In genomic region chr14:65866422-65866821, GRCh38 we compare ENCODE assay signal across 20 cellular contexts.
DNase-seq lines count a peak whose midpoint lies in the region; FAIRE-seq and TF ChIP-seq lines count a peak whose summit lies in the region.
"Had no signal": no experiment of that assay in that cellular context is flagged by ENCODE, and none has a peak within 500 bp of the region (broad histone marks: within the 10 kb centered on the region; RNA-seq: fewer than 3 reads in every experiment).

No MANE protein-coding gene starts in this region.

- POLR2A ChIA-PET in BJ (lab: Charles Lee) = interaction anchor here (0.5 kb wide), 1 partner anchor 30 kb away, joined by 3 read pairs; no protein-coding TSS in a partner anchor

- FAIRE-seq in HTR-8/SVneo (lab: Jason Lieb, UNC) = peak; percentile 91
- FAIRE-seq: A204.1, GM12878 had no signal

- CTCF ChIA-PET in BJ (lab: Yijun Ruan, JAX) = interaction anchor here (1.0 to 1.4 kb wide), 2 partner anchors 33 to 455 kb away, joined by 3 to 4 read pairs; no protein-coding TSS in a partner anchor

- H3K27me3 ChIP-seq in BJ (ENCODE audit: control insufficient read depth, insufficient read depth, low read length) = no peaks in the 10 kb centered on the region
- H3K27me3 ChIP-seq: MG63 had no signal

- DNase-seq in AG08395 (ENCODE audit: low spot score) (peak; percentile 68), BJ (ENCODE audit: low read depth) (peak; percentile 75), HTR-8/SVneo (ENCODE audit: insufficient read length, low spot score) (no peak), fibroblast of mammary gland (ENCODE audit: low read depth) (peak; percentile 58), SIG-M5 treated with dmso at 0.1 percent for 504 hours (lab: John Stamatoyannopoulos, UW; ENCODE audit: unreplicated experiment) (no peak), NCI-H2171 (lab: John Stamatoyannopoulos, UW) (no peak), 8988T (no peak), DMS53 treated with DMSO at 0.1 percent for 48 hours (lab: John Stamatoyannopoulos, UW; ENCODE audit: unreplicated experiment) (no peak)
- DNase-seq: C1 segment of cervical spinal cord; Calu3; CD8-positive, alpha-beta T cell; GOT3; NCI-H187 treated with DMSO at 0.1 percent for 48 hours; NCI-H2107; NCI-H2227 treated with DMSO at 0.1 percent for 48 hours; NK-92 treated with Interleukin-12 subunit alpha and Interleukin-12 subunit beta, amount 100 ng/mL, for 24 hours; SIG-M5 had no signal

- H3K36me3 ChIP-seq in BJ (ENCODE audit: control insufficient read depth, insufficient read depth, low read length) = no peaks in the 10 kb centered on the region
- H3K36me3 ChIP-seq: MG63 had no signal

- TF ChIP-seq CTCF in BJ (IDR thresholded peaks at IDR 0.05; ENCODE audit: insufficient read depth, low read depth, low read length) = no peak
- TF ChIP-seq CTCF in fibroblast of mammary gland (conservative IDR thresholded peaks at IDR 0.05; ENCODE audit: control insufficient read depth, insufficient read depth, low read depth, low read length) = no peak

- no peak overlapping the region for H3K4me3 ChIP-seq in BJ (ENCODE audit: low read depth, low read length)
- no peak overlapping the region for H3K4me3 ChIP-seq in fibroblast of mammary gland (ENCODE audit: control insufficient read depth, low read depth, low read length)
- H3K4me3 ChIP-seq: GM12878, MG63 had no signal

Comparison
In these comparisons a context has a peak if more than half of its experiments do, and no peak if none do; other contexts are left out.
1. DNase-seq: peak in AG08395 (single experiment), BJ (single experiment) and fibroblast of mammary gland (single experiment); none in HTR-8/SVneo (single experiment), SIG-M5 treated with dmso at 0.1 percent for 504 hours (single experiment), NCI-H2171 (single experiment), 8988T (single experiment) and DMS53 treated with DMSO at 0.1 percent for 48 hours (single experiment).